ENCODE assay signal across 21 cellular contexts in genomic region chr2:109689182-109689935, GRCh38.
DNase-seq lines count a peak whose midpoint lies in the region; ATAC-seq, FAIRE-seq and TF ChIP-seq lines count a peak whose summit lies in the region.
"Had no signal": no experiment of that assay in that cellular context is flagged by ENCODE, and none has a peak within 500 bp of the region (broad histone marks: within the 10 kb centered on the region; RNA-seq: fewer than 3 reads in every experiment).

No MANE protein-coding gene starts in this region.

- H3K9me3 ChIP-seq in SK-N-MC (ENCODE audit: low read depth, low read length), result no peaks in the 10 kb centered on the region
- H3K9me3 ChIP-seq in endodermal cell (ENCODE audit: control insufficient read depth, low read length), result no peaks in the 10 kb centered on the region
- no peaks in the 10 kb centered on the region for H3K9me3 ChIP-seq in stomach smooth muscle (ENCODE audit: control insufficient read depth in 2 of 2, low read length in 2 of 2)
- no peaks in the 10 kb centered on the region for H3K9me3 ChIP-seq in gastrocnemius medialis

- WGBS in endodermal cell (ENCODE audit: insufficient coverage in 1 of 2, insufficient read length in 1 of 2), 2 experiments, result 86% methylated on average over 5 of the region's 5 CpGs
- WGBS in mesendoderm (ENCODE audit: extremely low coverage, insufficient coverage, low lambda C conversion rate), result no CpG with 5 or more reads among the region's 5 CpGs

- FAIRE-seq in GM19239 (lab: Jason Lieb, UNC), result no peak
- FAIRE-seq: GM12892, urothelium cell line had no signal

- TF ChIP-seq POLR2A in gastrocnemius medialis (IDR thresholded peaks at IDR 0.05), result no peak

- intact Hi-C loops in CD14-positive monocyte (cut with micrococcal nuclease), result no loop called here
- intact Hi-C loops in gastrocnemius medialis (cut with DNase I; ENCODE audit: low total_unique reads), result no loop called here

- no peak overlapping the region for H3K18ac ChIP-seq in mesendoderm (ENCODE audit: low read length)

- no peak overlapping the region for H3K27ac ChIP-seq in SK-N-MC
- H3K27ac ChIP-seq in endodermal cell (ENCODE audit: low read depth, low read length), result no peak overlapping the region
- H3K27ac ChIP-seq in mesendoderm (ENCODE audit: low read depth, low read length), result no peak overlapping the region
- H3K27ac ChIP-seq in stomach smooth muscle (ENCODE audit: low read length), result peak overlapping the region; percentile 86
- no peak overlapping the region for H3K27ac ChIP-seq in gastrocnemius medialis
- H3K27ac ChIP-seq: BLaER1 treated with 17β-estradiol and CSF1 and Interleukin-3, amounts not matched to agents 10 nM and 100 nM; KMS-11; parathyroid adenoma had no signal

- peak overlapping the region; percentile 22; the same call in 1 of the 2 replicates for H3K4me3 ChIP-seq in SK-N-MC
- no peak overlapping the region for H3K4me3 ChIP-seq in endodermal cell (ENCODE audit: low read length)
- H3K4me3 ChIP-seq in mesendoderm (ENCODE audit: low read length), result no peak overlapping the region
- H3K4me3 ChIP-seq in stomach smooth muscle (ENCODE audit: low read length in 2 of 2), result no peak overlapping the region
- H3K4me3 ChIP-seq in gastrocnemius medialis, result no peak overlapping the region
- H3K4me3 ChIP-seq: BLaER1 treated with 17β-estradiol and CSF1 and Interleukin-3, amounts not matched to agents 10 nM and 100 nM had no signal

- H2BK5ac ChIP-seq in mesendoderm (ENCODE audit: low read length), result no peak overlapping the region

- H2BK120ac ChIP-seq in mesendoderm (ENCODE audit: low read depth, low read length), result no peak overlapping the region

- H3K56ac ChIP-seq in mesendoderm (ENCODE audit: low read length), result peak overlapping the region; percentile 44

- no peaks in the 10 kb centered on the region for H3K36me3 ChIP-seq in SK-N-MC (ENCODE audit: insufficient read depth, low read length)
- no peaks in the 10 kb centered on the region for H3K36me3 ChIP-seq in endodermal cell (ENCODE audit: control insufficient read depth, insufficient read depth, low read length)
- H3K36me3 ChIP-seq in mesendoderm (ENCODE audit: control insufficient read depth, insufficient read depth, low read length), result no peaks in the 10 kb centered on the region
- no peaks in the 10 kb centered on the region for H3K36me3 ChIP-seq in stomach smooth muscle (ENCODE audit: control insufficient read depth in 2 of 2, insufficient read depth in 2 of 2, low read length in 2 of 2)
- no peaks in the 10 kb centered on the region for H3K36me3 ChIP-seq in gastrocnemius medialis
- H3K36me3 ChIP-seq: BLaER1 treated with 17β-estradiol and CSF1 and Interleukin-3, amounts not matched to agents 10 nM and 100 nM had no signal

- H3K4me1 ChIP-seq in endodermal cell (ENCODE audit: control insufficient read depth, insufficient read depth, low read length) (peaks cover 18% of the 10 kb centered on the region), mesendoderm (ENCODE audit: control insufficient read depth, low read depth, low read length) (peaks cover 8% of the 10 kb centered on the region), stomach smooth muscle (ENCODE audit: control insufficient read depth, insufficient read depth, low read length) (peaks cover 72% of the 10 kb centered on the region), gastrocnemius medialis (peaks cover 18% of the 10 kb centered on the region in 2 donors)
- H3K4me1 ChIP-seq: parathyroid adenoma had no signal

- H3K23ac ChIP-seq in mesendoderm (ENCODE audit: low read length), result no peak overlapping the region

- H2BK15ac ChIP-seq in mesendoderm (replicated peaks; ENCODE audit: low read depth), result no peak overlapping the region

- no peaks in the 10 kb centered on the region for H3K36me3 Mint-ChIP-seq in endodermal cell (ENCODE audit: low read depth)
- no peaks in the 10 kb centered on the region for H3K36me3 Mint-ChIP-seq in CD14-positive monocyte
- H3K36me3 Mint-ChIP-seq: activated naive CD8-positive, alpha-beta T cell treated with anti-CD3 and anti-CD28 coated beads, Interleukin-2, amount 10 ng/mL, durations not matched to agents 7 days and 5 days had no signal

- CTCF ChIA-PET in GM10248 (lab: Yijun Ruan, JAX), result no interaction called here

- H4K5ac ChIP-seq in mesendoderm (ENCODE audit: low read length), result no peak overlapping the region

- peak; percentile 66 for DNase-seq in SK-N-MC (ENCODE audit: low read depth, low spot score)
- DNase-seq in endodermal cell, result peak; percentile 44
- no peak for DNase-seq in mesendoderm
- DNase-seq in CD14-positive monocyte (ENCODE audit: low spot score), result no peak
- no peak for DNase-seq in GM10248 (ENCODE audit: extremely low spot score)
- DNase-seq in gastrocnemius medialis, result no peak
- no peak for DNase-seq in GM19239 (ENCODE audit: insufficient read length, low spot score)
- DNase-seq: activated CD8-positive, alpha-beta T cell treated with anti-CD3 and anti-CD28 coated beads, Interleukin-2, amount 10 ng/mL, durations not matched to agents 7 days and 5 days; activated effector memory CD4-positive, alpha-beta T cell treated with Interleukin-2 at 50 U/mL for 16 hours; activated naive CD8-positive, alpha-beta T cell treated with anti-CD3 and anti-CD28 coated beads, Interleukin-2, amount 10 ng/mL, durations not matched to agents 7 days and 5 days; activated T-cell treated with anti-CD3 and anti-CD28 coated beads for 4 hours; effector memory CD8-positive, alpha-beta T cell; NCI-H1436; SIG-M5 had no signal

- no peak overlapping the region for H3K4me2 ChIP-seq in mesendoderm (ENCODE audit: low read length)
- H3K4me2 ChIP-seq: BLaER1 treated with 17β-estradiol and CSF1 and Interleukin-3, amounts not matched to agents 10 nM and 100 nM; KMS-11 had no signal

- in situ Hi-C loops in gastrocnemius medialis (cut with MboI; ENCODE audit: low sequenced_read_pairs in 4 of 4), result no loop called here

- H3K9me3 Mint-ChIP-seq in endodermal cell, result peaks cover 4% of the 10 kb centered on the region
- peaks cover 0 to 2% (median 0%) of the 10 kb centered on the region in 7 donors for H3K9me3 Mint-ChIP-seq in CD14-positive monocyte
- H3K9me3 Mint-ChIP-seq: effector memory CD8-positive, alpha-beta T cell; neural crest cell had no signal

- TF ChIP-seq CTCF in endodermal cell (conservative IDR thresholded peaks at IDR 0.05), result no peak
- no peak for TF ChIP-seq CTCF in CD14-positive monocyte (IDR thresholded peaks at IDR 0.05)
- TF ChIP-seq CTCF in GM10248 (IDR thresholded peaks at IDR 0.05; ENCODE audit: control extremely low read depth, extremely low read depth, low read depth, missing control alignments), result no peak
- TF ChIP-seq CTCF in gastrocnemius medialis (IDR thresholded peaks at IDR 0.05 in 4 of 5, conservative IDR thresholded peaks at IDR 0.05 in 1 of 5), result no peak

- ATAC-seq in gastrocnemius medialis, result no peak
- ATAC-seq: activated CD8-positive, alpha-beta T cell treated with anti-CD3 and anti-CD28 coated beads, Interleukin-2, amount 10 ng/mL, durations not matched to agents 7 days and 5 days; effector memory CD8-positive, alpha-beta T cell had no signal

- no peaks in the 10 kb centered on the region for H3K79me1 ChIP-seq in mesendoderm (ENCODE audit: low read length)

- H3K4ac ChIP-seq in mesendoderm (ENCODE audit: low read depth, low read length), result peak overlapping the region; percentile 6

- no peak overlapping the region for H3K4me3 Mint-ChIP-seq in endodermal cell
- H3K4me3 Mint-ChIP-seq in CD14-positive monocyte, result no peak overlapping the region
- H3K4me3 Mint-ChIP-seq: activated CD8-positive, alpha-beta T cell treated with anti-CD3 and anti-CD28 coated beads, Interleukin-2, amount 10 ng/mL, durations not matched to agents 7 days and 5 days; activated naive CD8-positive, alpha-beta T cell treated with anti-CD3 and anti-CD28 coated beads, Interleukin-2, amount 10 ng/mL, durations not matched to agents 7 days and 5 days; effector memory CD8-positive, alpha-beta T cell; neural crest cell had no signal

- H3K27me3 ChIP-seq in endodermal cell (ENCODE audit: control insufficient read depth, insufficient read depth, low read length, poor library complexity, severe bottlenecking) (no peaks in the 10 kb centered on the region), mesendoderm (ENCODE audit: insufficient read depth, low read length, poor library complexity) (no peaks in the 10 kb centered on the region), stomach smooth muscle (ENCODE audit: control insufficient read depth in 1 of 2, insufficient read depth in 2 of 2, low read length in 2 of 2) (no peaks in the 10 kb centered on the region), gastrocnemius medialis (no peaks in the 10 kb centered on the region)
- H3K27me3 ChIP-seq: BLaER1 treated with 17β-estradiol and CSF1 and Interleukin-3, amounts not matched to agents 10 nM and 100 nM had no signal

- H3K27me3 Mint-ChIP-seq in endodermal cell (ENCODE audit: insufficient read depth) (no peaks in the 10 kb centered on the region), CD14-positive monocyte (ENCODE audit: low read depth in 3 of 3) (peaks cover 2 to 12% (median 6%) of the 10 kb centered on the region in 3 donors)

- H4K8ac ChIP-seq in mesendoderm (ENCODE audit: low read depth, low read length), result no peak overlapping the region

- H3K4me1 Mint-ChIP-seq in endodermal cell, result peaks cover 36% of the 10 kb centered on the region
- no peaks in the 10 kb centered on the region for H3K4me1 Mint-ChIP-seq in CD14-positive monocyte
- H3K4me1 Mint-ChIP-seq: activated naive CD8-positive, alpha-beta T cell treated with anti-CD3 and anti-CD28 coated beads, Interleukin-2, amount 10 ng/mL, durations not matched to agents 7 days and 5 days had no signal

- no peak overlapping the region for H3K9ac ChIP-seq in SK-N-MC (ENCODE audit: insufficient read length)
- no peak overlapping the region for H3K9ac ChIP-seq in endodermal cell (ENCODE audit: extremely low read depth, low read length, poor library complexity, severe bottlenecking)
- no peak overlapping the region for H3K9ac ChIP-seq in mesendoderm (ENCODE audit: low read length)
- H3K9ac ChIP-seq in stomach smooth muscle (ENCODE audit: low read length in 2 of 2), result no peak overlapping the region
- H3K9ac ChIP-seq: BLaER1 treated with 17β-estradiol and CSF1 and Interleukin-3, amounts not matched to agents 10 nM and 100 nM; KMS-11; parathyroid adenoma had no signal

- POLR2A ChIA-PET in GM10248 (lab: Yijun Ruan, JAX), result no interaction called here

- H3K79me2 ChIP-seq in mesendoderm (ENCODE audit: control insufficient read depth, insufficient read depth, low read length), result no peaks in the 10 kb centered on the region
- H3K79me2 ChIP-seq: parathyroid adenoma had no signal

- H3K27ac Mint-ChIP-seq in endodermal cell (no peak overlapping the region), CD14-positive monocyte (no peak overlapping the region)
- H3K27ac Mint-ChIP-seq: activated CD8-positive, alpha-beta T cell treated with anti-CD3 and anti-CD28 coated beads, Interleukin-2, amount 10 ng/mL, durations not matched to agents 7 days and 5 days; activated naive CD8-positive, alpha-beta T cell treated with anti-CD3 and anti-CD28 coated beads, Interleukin-2, amount 10 ng/mL, durations not matched to agents 7 days and 5 days; effector memory CD8-positive, alpha-beta T cell had no signal

- no peak overlapping the region for H2AK5ac ChIP-seq in mesendoderm (ENCODE audit: low read length)

Comparison
In these comparisons a context has a peak if more than half of its experiments do, and no peak if none do; other contexts are left out.
1. DNase-seq: peak in SK-N-MC (single experiment) and endodermal cell (single experiment); none in mesendoderm (single experiment), CD14-positive monocyte (single experiment), GM10248 (single experiment), gastrocnemius medialis (0 of 2) and GM19239 (single experiment).